18 cellular contexts compared by ENCODE assay signal in genomic region chr11:43067681-43068080, GRCh38.
DNase-seq lines count a peak whose midpoint lies in the region; ATAC-seq and TF ChIP-seq lines count a peak whose summit lies in the region.
"Had no signal": no experiment of that assay in that cellular context is flagged by ENCODE, and none has a peak within 500 bp of the region (broad histone marks: within the 10 kb centered on the region; RNA-seq: fewer than 3 reads in every experiment).

No MANE protein-coding gene starts in this region.

- H2BK12ac ChIP-seq in mesenchymal stem cell (ENCODE audit: low read length in 2 of 2), result no peak overlapping the region

- H3K18ac ChIP-seq in mesenchymal stem cell (ENCODE audit: low read depth in 1 of 2, low read length in 2 of 2), result no peak overlapping the region

- no peak overlapping the region for H4K8ac ChIP-seq in mesenchymal stem cell (ENCODE audit: low read length)

- no peaks in the 10 kb centered on the region for H3K9me3 ChIP-seq in mesenchymal stem cell (ENCODE audit: control insufficient read depth, low read length)
- H3K9me3 ChIP-seq: BE2C, Caco-2 had no signal

- no peaks in the 10 kb centered on the region for H3K36me3 ChIP-seq in mesenchymal stem cell (ENCODE audit: control insufficient read depth in 1 of 2, insufficient read depth in 2 of 2, low read depth in 1 of 2, low read length in 2 of 2)
- H3K36me3 ChIP-seq: BE2C had no signal

- no peaks in the 10 kb centered on the region for H3K79me1 ChIP-seq in mesenchymal stem cell (replicated peaks; ENCODE audit: low read length, poor library complexity, severe bottlenecking)

- H2BK15ac ChIP-seq in mesenchymal stem cell (ENCODE audit: low read depth, poor library complexity, severe bottlenecking), result no peak overlapping the region

- peaks cover 17% of the 10 kb centered on the region for H3K36me3 Mint-ChIP-seq in WTC11
- H3K36me3 Mint-ChIP-seq: CD4-positive, CD25-positive, alpha-beta regulatory T cell; CD8-positive, alpha-beta T cell had no signal

- no peak overlapping the region for H3K4me3 ChIP-seq in mesenchymal stem cell (ENCODE audit: insufficient read depth in 1 of 2, low read depth in 1 of 2, low read length in 2 of 2)

- WGBS in mesenchymal stem cell, result 69% methylated on average over 1 of the region's 1 CpG

- peaks cover 33% of the 10 kb centered on the region for H3K9me3 Mint-ChIP-seq in WTC11

- no peak overlapping the region for H3K27ac Mint-ChIP-seq in WTC11
- H3K27ac Mint-ChIP-seq: CD4-positive, CD25-positive, alpha-beta regulatory T cell; CD8-positive, alpha-beta T cell had no signal

- H3K4me2 ChIP-seq in mesenchymal stem cell (ENCODE audit: low read length, poor library complexity, severe bottlenecking), result no peak overlapping the region

- ATAC-seq in WTC11 (0 out of 2 replicates have a peak, but pooled peaks have one; percentile 11), HG03565 (IDR thresholded peaks at IDR 0.05; ENCODE audit: unreplicated experiment) (no peak)
- ATAC-seq: CD8-positive, alpha-beta T cell had no signal

- no peak overlapping the region for H3K4ac ChIP-seq in mesenchymal stem cell (ENCODE audit: low read depth in 1 of 2, low read length in 2 of 2)

- no peaks in the 10 kb centered on the region for H3K27me3 ChIP-seq in mesenchymal stem cell (ENCODE audit: control insufficient read depth in 1 of 2, insufficient read depth in 1 of 2, low read length in 2 of 2)
- H3K27me3 ChIP-seq: BE2C had no signal

- no peak overlapping the region for H3K9ac ChIP-seq in mesenchymal stem cell (ENCODE audit: low read length)

- H3K4me1 Mint-ChIP-seq in WTC11, result peaks cover 42% of the 10 kb centered on the region
- H3K4me1 Mint-ChIP-seq: CD4-positive, CD25-positive, alpha-beta regulatory T cell had no signal

- POLR2A ChIA-PET in WTC11 (lab: Charles Lee), result interaction anchor here (0.7 kb wide), 1 partner anchor 313 kb away, joined by 6 read pairs; no protein-coding TSS in a partner anchor

- H3K23ac ChIP-seq in mesenchymal stem cell (ENCODE audit: low read length in 2 of 2), result no peak overlapping the region

- H2BK5ac ChIP-seq in mesenchymal stem cell (ENCODE audit: low read depth, low read length, poor library complexity, severe bottlenecking), result no peak overlapping the region

- H2AK5ac ChIP-seq in mesenchymal stem cell (ENCODE audit: low read length, severe bottlenecking), result no peak overlapping the region

- H3K4me3 Mint-ChIP-seq in WTC11, result no peak overlapping the region
- H3K4me3 Mint-ChIP-seq: CD4-positive, CD25-positive, alpha-beta regulatory T cell; CD8-positive, alpha-beta T cell had no signal

- no peak for TF ChIP-seq CTCF in WTC11 (IDR thresholded peaks at IDR 0.05)

- H3K14ac ChIP-seq in mesenchymal stem cell (ENCODE audit: low read length in 2 of 2), result no peak overlapping the region

- DNase-seq in H4 (ENCODE audit: low spot score) (peak; percentile 31), WTC11 (ENCODE audit: low spot score) (no peak), mesenchymal stem cell (peak; percentile 0), A172 (ENCODE audit: low spot score) (no peak)
- no peak for DNase-seq in stimulated activated CD4-positive, alpha-beta T cell treated with anti-CD3 and anti-CD28 coated beads, Interleukin-12 subunit alpha, Interleukin-12 subunit beta, amount 100 ng/mL, for 4 hours
- DNase-seq in effector CD4-positive, alpha-beta T cell, result no peak
- DNase-seq: AML-193; BE2C; Caco-2; CD4-positive, CD25-positive, alpha-beta regulatory T cell; CD8-positive, alpha-beta T cell; DMS153; DND-41; GOT3; H7; HCEC 1CT had no signal

- H3K4me1 ChIP-seq in mesenchymal stem cell (ENCODE audit: control insufficient read depth, insufficient read depth, low read depth, low read length), result no peaks in the 10 kb centered on the region
- H3K4me1 ChIP-seq: BE2C, Caco-2 had no signal

- no peak overlapping the region for H4K91ac ChIP-seq in mesenchymal stem cell (ENCODE audit: low read length)

- no peak overlapping the region for H3K27ac ChIP-seq in mesenchymal stem cell (ENCODE audit: low read length, poor library complexity, severe bottlenecking)
- H3K27ac ChIP-seq: C4-2B had no signal

- no peak overlapping the region for H2BK120ac ChIP-seq in mesenchymal stem cell (ENCODE audit: low read depth, low read length)

- H3K27me3 Mint-ChIP-seq in WTC11 (ENCODE audit: low read depth), result no peaks in the 10 kb centered on the region
- H3K27me3 Mint-ChIP-seq: CD4-positive, CD25-positive, alpha-beta regulatory T cell had no signal

- no peak overlapping the region for H2AFZ ChIP-seq in mesenchymal stem cell (ENCODE audit: low read depth, low read length)

- CTCF ChIA-PET in WTC11 (lab: Charles Lee), result interaction anchor here (0.6 kb wide), 1 partner anchor 210 kb away, joined by 4 read pairs; no protein-coding TSS in a partner anchor

TF ChIP-seq in WTC11, 78 proteins besides CTCF, POLR2A, EP300 and RAD21:
- no peak for TF ChIP-seq TEAD1 (CRISPR knock-in tag; IDR thresholded peaks at IDR 0.05)
- TF ChIP-seq ZNF121 (CRISPR knock-in tag; IDR thresholded peaks at IDR 0.05), result no peak
- no peak for TF ChIP-seq ATF1 (CRISPR knock-in tag; IDR thresholded peaks at IDR 0.05)
- no peak for TF ChIP-seq GTF2I (CRISPR knock-in tag; conservative IDR thresholded peaks at IDR 0.05)
- no peak for TF ChIP-seq ZNF512 (CRISPR knock-in tag; IDR thresholded peaks at IDR 0.05; ENCODE audit: borderline replicate concordance)
- TF ChIP-seq ZSCAN18 (CRISPR knock-in tag; IDR thresholded peaks at IDR 0.05), result no peak
- no peak for TF ChIP-seq ZNF232 (CRISPR knock-in tag; IDR thresholded peaks at IDR 0.05)
- TF ChIP-seq E2F1 (CRISPR knock-in tag; IDR thresholded peaks at IDR 0.05), result no peak
- no peak for TF ChIP-seq ZNF281 (CRISPR knock-in tag; IDR thresholded peaks at IDR 0.05)
- TF ChIP-seq TP53 (CRISPR knock-in tag; IDR thresholded peaks at IDR 0.05), result no peak
- no peak for TF ChIP-seq PREB (CRISPR knock-in tag; IDR thresholded peaks at IDR 0.05; ENCODE audit: borderline replicate concordance)
TF ChIP-seq in WTC11: peak in this region for 0.

Comparison
In these comparisons a context has a peak if more than half of its experiments do, and no peak if none do; other contexts are left out.
1. DNase-seq: peak in H4 (single experiment) and mesenchymal stem cell (single experiment); none in WTC11 (single experiment), stimulated activated CD4-positive, alpha-beta T cell treated with anti-CD3 and anti-CD28 coated beads, Interleukin-12 subunit alpha, Interleukin-12 subunit beta, amount 100 ng/mL, for 4 hours (single experiment), effector CD4-positive, alpha-beta T cell (single experiment) and A172 (single experiment).